ENCODE assay signal across 17 cellular contexts in genomic region chr16:83907926-83908325, GRCh38. TPM values are rescaled to one million over a fixed set of nuclear protein-coding genes. Genes with fewer than 3 reads are reported as not detected.
DNase-seq lines count a peak whose midpoint lies in the region; ATAC-seq and TF ChIP-seq lines count a peak whose summit lies in the region.
"Had no signal": no experiment of that assay in that cellular context is flagged by ENCODE, and none has a peak within 500 bp of the region (broad histone marks: within the 10 kb centered on the region; RNA-seq: fewer than 3 reads in every experiment).

No MANE protein-coding gene starts in this region.

- intact Hi-C loops in psoas muscle (cut with DNase I) = no loop called here

- H3K27ac Mint-ChIP-seq in endodermal cell = no peak overlapping the region
- H3K27ac Mint-ChIP-seq: B cell; CD4-positive, alpha-beta T cell; HFFc6 had no signal

- no peak overlapping the region for H3K9ac ChIP-seq in endodermal cell (ENCODE audit: extremely low read depth, low read length, poor library complexity, severe bottlenecking)

- H3K27me3 Mint-ChIP-seq in endodermal cell (ENCODE audit: insufficient read depth) = no peaks in the 10 kb centered on the region
- H3K27me3 Mint-ChIP-seq: B cell; CD4-positive, alpha-beta T cell had no signal

- H3K36me3 Mint-ChIP-seq in endodermal cell (ENCODE audit: low read depth) = peaks cover 85% of the 10 kb centered on the region

- 89 to 92% methylated on average over 7 to 11 of the region's 11 CpGs for WGBS in endodermal cell (ENCODE audit: insufficient coverage in 1 of 2, insufficient read length in 1 of 2), 2 experiments
- 73 to 78% (median 77%) methylated on average over 11 of the region's 11 CpGs for WGBS in psoas muscle, 3 donors

- H3K27me3 ChIP-seq in HAP-1 (ENCODE audit: low read depth) (no peaks in the 10 kb centered on the region), endodermal cell (ENCODE audit: control insufficient read depth, insufficient read depth, low read length, poor library complexity, severe bottlenecking) (no peaks in the 10 kb centered on the region), psoas muscle (ENCODE audit: insufficient read depth in 3 of 3, low read length in 2 of 3) (no peaks in the 10 kb centered on the region)

- H3K9me3 ChIP-seq in HAP-1 (no peaks in the 10 kb centered on the region), endodermal cell (ENCODE audit: control insufficient read depth, low read length) (no peaks in the 10 kb centered on the region), psoas muscle (no peaks in the 10 kb centered on the region)

- ATAC-seq in psoas muscle = no peak
- ATAC-seq: HepG2 had no signal

- H3K4me3 Mint-ChIP-seq in endodermal cell = no peak overlapping the region
- H3K4me3 Mint-ChIP-seq: B cell; CD4-positive, alpha-beta T cell; HFFc6 had no signal

- in situ Hi-C loops in HAP-1 (cut with MboI; ENCODE audit: low sequenced_read_pairs) = no loop called here

- H3K36me3 ChIP-seq in HAP-1 (replicated peaks) (peaks cover 13% of the 10 kb centered on the region), endodermal cell (ENCODE audit: control insufficient read depth, insufficient read depth, low read length) (peaks cover 64% of the 10 kb centered on the region), psoas muscle (ENCODE audit: insufficient read depth in 1 of 2, low read depth in 1 of 2) (peaks cover 3 to 47% of the 10 kb centered on the region in 2 donors)

- H3K9me3 Mint-ChIP-seq in endodermal cell = no peaks in the 10 kb centered on the region
- H3K9me3 Mint-ChIP-seq: CD4-positive, alpha-beta T cell; HFFc6 had no signal

- peak; percentile 67 for DNase-seq in COLO829 (ENCODE audit: low spot score)
- peak; percentile 78 for DNase-seq in HAP-1 (ENCODE audit: low spot score in 2 of 2)
- DNase-seq in endodermal cell = no peak
- no peak for DNase-seq in psoas muscle
- DNase-seq in occipital lobe (lab: John Stamatoyannopoulos, UW) = no peak
- DNase-seq in activated CD8-positive, alpha-beta memory T cell treated with anti-CD3 and anti-CD28 coated beads, Interleukin-2, amount 50 U/mL, for 48 hours = no peak
- no peak for DNase-seq in germinal center (ENCODE audit: low spot score)
- no peak for DNase-seq in NCI-H1048 (lab: John Stamatoyannopoulos, UW)
- DNase-seq: C1 segment of cervical spinal cord; CD4-positive, alpha-beta T cell; DMS153; DMS79 treated with DMSO at 0.1 percent for 48 hours; EL; HCEC 1CT; HFFc6 had no signal

- H3K27ac ChIP-seq in endodermal cell (ENCODE audit: low read depth, low read length) (peak overlapping the region; percentile 73), psoas muscle (peak overlapping the region; percentile 97)

- H3K4me1 ChIP-seq in HAP-1 = peaks cover 30% of the 10 kb centered on the region
- peaks cover 9% of the 10 kb centered on the region for H3K4me1 ChIP-seq in endodermal cell (ENCODE audit: control insufficient read depth, insufficient read depth, low read length)
- H3K4me1 ChIP-seq in psoas muscle = peaks cover 59% of the 10 kb centered on the region

- TF ChIP-seq CTCF in endodermal cell (conservative IDR thresholded peaks at IDR 0.05) (no peak), psoas muscle (IDR thresholded peaks at IDR 0.05) (no peak)

- H3K4me3 ChIP-seq in HAP-1 = no peak overlapping the region
- H3K4me3 ChIP-seq in endodermal cell (ENCODE audit: low read length) = no peak overlapping the region
- H3K4me3 ChIP-seq in psoas muscle = peak overlapping the region; percentile 46

- H3K4me1 Mint-ChIP-seq in endodermal cell = peaks cover 33% of the 10 kb centered on the region
- H3K4me1 Mint-ChIP-seq: B cell had no signal

RNA-seq across cellular contexts. Expression of gene MLYCD, which starts 9.0 kb away (rescaled TPM):
- total RNA-seq in endodermal cell = 10 to 100 TPM; 11.1 to 19.0 TPM
- 3.6 TPM for polyA plus RNA-seq in endodermal cell (2013, experiment 1 of 2)
- 3.4 TPM for polyA plus RNA-seq in endodermal cell (2013, experiment 2 of 2)
- total RNA-seq in psoas muscle = 10 to 100 TPM; 14.7 to 21.6 (median 17.8) TPM
- 10 to 100 TPM in 1 of 3 donors, 1 to 10 TPM in 2; 8.3 to 14.0 (median 9.3) TPM for polyA plus RNA-seq in psoas muscle
- 3.6 TPM for total RNA-seq in occipital lobe

RNA-seq across cellular contexts. Expression of gene OSGIN1, which starts 45.1 kb away (rescaled TPM):
- total RNA-seq in endodermal cell = 1 to 10 TPM; 1.6 to 2.7 TPM
- polyA plus RNA-seq in endodermal cell (2013, experiment 1 of 2) = 1.0 TPM
- polyA plus RNA-seq in endodermal cell (2013, experiment 2 of 2) = 0.70 TPM
- total RNA-seq in psoas muscle = 10 to 100 TPM; 10.4 to 33.7 (median 24.9) TPM
- polyA plus RNA-seq in psoas muscle = 10 to 100 TPM; 18.4 to 39.4 (median 37.0) TPM
- 0.31 TPM for total RNA-seq in occipital lobe

Comparison
In these comparisons a context has a peak if more than half of its experiments do, and no peak if none do; other contexts are left out.
1. DNase-seq: peak in COLO829 (single experiment) and HAP-1 (2 of 2); none in endodermal cell (single experiment), psoas muscle (0 of 2), occipital lobe (single experiment), activated CD8-positive, alpha-beta memory T cell treated with anti-CD3 and anti-CD28 coated beads, Interleukin-2, amount 50 U/mL, for 48 hours (single experiment), germinal center (single experiment) and NCI-H1048 (single experiment).